In genomic region chr13:106318941-106319411, GRCh38 we compare ENCODE assay signal across 11 cellular contexts.
DNase-seq lines count a peak whose midpoint lies in the region; ATAC-seq and TF ChIP-seq lines count a peak whose summit lies in the region.
"Had no signal": no experiment of that assay in that cellular context is flagged by ENCODE, and none has a peak within 500 bp of the region (broad histone marks: within the 10 kb centered on the region; RNA-seq: fewer than 3 reads in every experiment).

No MANE protein-coding gene starts in this region.

- no peaks in the 10 kb centered on the region for H3K27me3 ChIP-seq in skeletal muscle satellite cell (ENCODE audit: control insufficient read depth, insufficient read depth, low read length)
- H3K27me3 ChIP-seq: right lobe of liver had no signal

- peaks cover 16% of the 10 kb centered on the region for H3K4me1 ChIP-seq in skeletal muscle satellite cell (ENCODE audit: control insufficient read depth, insufficient read depth, low read length)
- H3K4me1 ChIP-seq: right lobe of liver had no signal

- peaks cover 3% of the 10 kb centered on the region for H3K9me3 ChIP-seq in skeletal muscle satellite cell (replicated peaks; ENCODE audit: low read length)
- H3K9me3 ChIP-seq: right lobe of liver had no signal

- TF ChIP-seq CTCF in lower leg skin (IDR thresholded peaks at IDR 0.05), result no peak

- 34 to 40% methylated on average over 4 of the region's 4 CpGs for WGBS in lower leg skin, 2 donors

- H3K4me3 ChIP-seq in skeletal muscle satellite cell (ENCODE audit: low read length), result no peak overlapping the region
- no peak overlapping the region for H3K4me3 ChIP-seq in lower leg skin (ENCODE audit: low read depth, poor library complexity, severe bottlenecking)
- H3K4me3 ChIP-seq: right lobe of liver had no signal

- no peak for ATAC-seq in HG02840 (IDR thresholded peaks at IDR 0.05; ENCODE audit: low FRiP score, unreplicated experiment)
- ATAC-seq in HG03045 (IDR thresholded peaks at IDR 0.05; ENCODE audit: unreplicated experiment), result no peak

- no peaks in the 10 kb centered on the region for H3K36me3 ChIP-seq in skeletal muscle satellite cell (ENCODE audit: insufficient read depth, low read length)
- H3K36me3 ChIP-seq: right lobe of liver had no signal

- H3K9ac ChIP-seq in skeletal muscle satellite cell (ENCODE audit: low read depth, low read length), result no peak overlapping the region

- DNase-seq in HCEC 1CT (peak; percentile 78), RPMI7951 (ENCODE audit: low read depth) (peak; percentile 85), fibroblast of gingiva (ENCODE audit: low read depth) (peak; percentile 44), lower leg skin (ENCODE audit: low spot score in 2 of 2) (no peak), CD1c-positive myeloid dendritic cell (ENCODE audit: extremely low spot score) (no peak)
- DNase-seq: activated B cell treated with CpG ODN at 0.5 μM for 24 hours, NCI-H446, right lobe of liver had no signal

- H3K4me2 ChIP-seq in skeletal muscle satellite cell (ENCODE audit: low read length), result peak overlapping the region; percentile 14

- intact Hi-C loops in lower leg skin (cut with DNase I; ENCODE audit: low total_unique reads), result no loop called here

- TF ChIP-seq POLR2A in lower leg skin (IDR thresholded peaks at IDR 0.05), result no peak

Comparison
In these comparisons a context has a peak if more than half of its experiments do, and no peak if none do; other contexts are left out.
1. DNase-seq: peak in HCEC 1CT (single experiment), RPMI7951 (single experiment) and fibroblast of gingiva (single experiment); none in lower leg skin (0 of 2) and CD1c-positive myeloid dendritic cell (single experiment).